Comparison of ENCODE assay signal across 1 cellular context in genomic region chr16:81314603-81315270, GRCh38.
TF ChIP-seq lines count a peak whose summit lies in the region.

TSS of gene GAN (plus strand) at chr16:81314962. CDS start at chr16:81315114, 152 bp downstream.

TF ChIP-seq in SK-N-SH, 30 proteins besides CTCF, POLR2A, EP300 and RAD21 (continued from another document):
- 0 out of 2 replicates have a peak, but pooled peaks have one; percentile 7 for TF ChIP-seq USF2 (IDR thresholded peaks at IDR 0.05; ENCODE audit: borderline replicate concordance, low read depth, low read length)
- TF ChIP-seq SMC3 (IDR thresholded peaks at IDR 0.05; ENCODE audit: low read depth, low read length), result no peak
- TF ChIP-seq CHD2 (IDR thresholded peaks at IDR 0.05; ENCODE audit: low read length, partially characterized antibody), result peak; percentile 84
- no peak for TF ChIP-seq FOXM1 (IDR thresholded peaks at IDR 0.05; ENCODE audit: low read depth)
- peak; percentile 89 for TF ChIP-seq POLR2AphosphoS5 (IDR thresholded peaks at IDR 0.05; ENCODE audit: low read depth, low read length)
- peak; percentile 13; the same call in 1 of the 2 replicates for TF ChIP-seq TCF12 (IDR thresholded peaks at IDR 0.05)
- TF ChIP-seq RCOR1 (IDR thresholded peaks at IDR 0.05; ENCODE audit: low read length), result 0 out of 2 replicates have a peak, but pooled peaks have one; percentile 44
- TF ChIP-seq GATA2 (CRISPR knock-in tag; IDR thresholded peaks at IDR 0.05), result 0 out of 2 replicates have a peak, but pooled peaks have one; percentile 9
- no peak for TF ChIP-seq RXRA (IDR thresholded peaks at IDR 0.05; ENCODE audit: borderline replicate concordance, low read depth)
- TF ChIP-seq RFX5 (IDR thresholded peaks at IDR 0.05; ENCODE audit: low read length), result no peak
- peak; percentile 46; the same call in 1 of the 2 replicates for TF ChIP-seq TAF1 (IDR thresholded peaks at IDR 0.05; ENCODE audit: borderline replicate concordance, low read depth, low read length)
- TF ChIP-seq SIN3A (IDR thresholded peaks at IDR 0.05; ENCODE audit: borderline replicate concordance, low read depth, low read length), result no peak
- TF ChIP-seq NRF1 (IDR thresholded peaks at IDR 0.05; ENCODE audit: low read depth, low read length), result no peak
- TF ChIP-seq, protein P1, sequence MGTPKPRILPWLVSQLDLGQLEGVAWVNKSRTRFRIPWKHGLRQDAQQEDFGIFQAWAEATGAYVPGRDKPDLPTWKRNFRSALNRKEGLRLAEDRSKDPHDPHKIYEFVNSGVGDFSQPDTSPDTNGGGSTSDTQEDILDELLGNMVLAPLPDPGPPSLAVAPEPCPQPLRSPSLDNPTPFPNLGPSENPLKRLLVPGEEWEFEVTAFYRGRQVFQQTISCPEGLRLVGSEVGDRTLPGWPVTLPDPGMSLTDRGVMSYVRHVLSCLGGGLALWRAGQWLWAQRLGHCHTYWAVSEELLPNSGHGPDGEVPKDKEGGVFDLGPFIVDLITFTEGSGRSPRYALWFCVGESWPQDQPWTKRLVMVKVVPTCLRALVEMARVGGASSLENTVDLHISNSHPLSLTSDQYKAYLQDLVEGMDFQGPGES (IDR thresholded peaks at IDR 0.05; ENCODE audit: low read depth, low read length), result no peak
- TF ChIP-seq, protein P2, sequence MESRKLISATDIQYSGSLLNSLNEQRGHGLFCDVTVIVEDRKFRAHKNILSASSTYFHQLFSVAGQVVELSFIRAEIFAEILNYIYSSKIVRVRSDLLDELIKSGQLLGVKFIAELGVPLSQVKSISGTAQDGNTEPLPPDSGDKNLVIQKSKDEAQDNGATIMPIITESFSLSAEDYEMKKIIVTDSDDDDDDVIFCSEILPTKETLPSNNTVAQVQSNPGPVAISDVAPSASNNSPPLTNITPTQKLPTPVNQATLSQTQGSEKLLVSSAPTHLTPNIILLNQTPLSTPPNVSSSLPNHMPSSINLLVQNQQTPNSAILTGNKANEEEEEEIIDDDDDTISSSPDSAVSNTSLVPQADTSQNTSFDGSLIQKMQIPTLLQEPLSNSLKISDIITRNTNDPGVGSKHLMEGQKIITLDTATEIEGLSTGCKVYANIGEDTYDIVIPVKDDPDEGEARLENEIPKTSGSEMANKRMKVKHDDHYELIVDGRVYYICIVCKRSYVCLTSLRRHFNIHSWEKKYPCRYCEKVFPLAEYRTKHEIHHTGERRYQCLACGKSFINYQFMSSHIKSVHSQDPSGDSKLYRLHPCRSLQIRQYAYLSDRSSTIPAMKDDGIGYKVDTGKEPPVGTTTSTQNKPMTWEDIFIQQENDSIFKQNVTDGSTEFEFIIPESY (IDR thresholded peaks at IDR 0.05; ENCODE audit: borderline replicate concordance, low read depth), result no peak
- peak; percentile 46; the same call in 1 of the 2 replicates for TF ChIP-seq FOXJ3 (CRISPR knock-in tag; IDR thresholded peaks at IDR 0.05)
- no peak for TF ChIP-seq TEAD4 (IDR thresholded peaks at IDR 0.05; ENCODE audit: borderline replicate concordance, insufficient read depth)
- no peak for TF ChIP-seq EZH2phosphoT487 (IDR thresholded peaks at IDR 0.05; ENCODE audit: borderline replicate concordance, low read depth)
- TF ChIP-seq MXI1 (IDR thresholded peaks at IDR 0.05; ENCODE audit: low read depth, low read length), result peak; percentile 69
- TF ChIP-seq GABPA (IDR thresholded peaks at IDR 0.05; ENCODE audit: low read depth), result peak; percentile 52
- TF ChIP-seq NFIC (IDR thresholded peaks at IDR 0.05; ENCODE audit: borderline replicate concordance), result no peak
TF ChIP-seq in SK-N-SH: peak in this region for 15.
